Comparison of ENCODE assay signal across 25 cellular contexts in genomic region chr2:218663901-218664300, GRCh38.
"Had no signal": no experiment of that assay in that cellular context is flagged by ENCODE, and none has a peak within 500 bp of the region (broad histone marks: within the 10 kb centered on the region; RNA-seq: fewer than 3 reads in every experiment).

No MANE protein-coding gene starts in this region.

- H3K9me3 Mint-ChIP-seq: naive thymus-derived CD4-positive, alpha-beta T cell; nephron; stimulated activated naive B cell treated with anti-CD40 and anti-IgM and Interleukin-4, amounts not matched to agents 10 μg/mL and 1 μg/mL and 100 μg/mL, for 72 hours; stimulated activated naive CD8-positive, alpha-beta T cell treated with anti-CD3 and anti-CD28 coated beads, Interleukin-15, Interleukin-2, amounts not matched to agents 100 ng/mL and 50 ng/mL, for 24 hours had no signal

- H3K27me3 Mint-ChIP-seq: naive thymus-derived CD4-positive, alpha-beta T cell; stimulated activated naive B cell treated with anti-CD40 and anti-IgM and Interleukin-4, amounts not matched to agents 10 μg/mL and 1 μg/mL and 100 μg/mL, for 72 hours; stimulated activated naive CD8-positive, alpha-beta T cell treated with anti-CD3 and anti-CD28 coated beads, Interleukin-15, Interleukin-2, amounts not matched to agents 100 ng/mL and 50 ng/mL, for 24 hours had no signal

- H3K4me3 Mint-ChIP-seq: naive thymus-derived CD4-positive, alpha-beta T cell; stimulated activated naive B cell treated with anti-CD40 and anti-IgM and Interleukin-4, amounts not matched to agents 10 μg/mL and 1 μg/mL and 100 μg/mL, for 72 hours; stimulated activated naive CD8-positive, alpha-beta T cell treated with anti-CD3 and anti-CD28 coated beads, Interleukin-15, Interleukin-2, amounts not matched to agents 100 ng/mL and 50 ng/mL, for 24 hours had no signal

- ATAC-seq: esophagus mucosa; gastrocnemius medialis; left lobe of liver; naive thymus-derived CD4-positive, alpha-beta T cell; stimulated activated naive B cell treated with anti-CD40 and anti-IgM and Interleukin-4, amounts not matched to agents 10 μg/mL and 1 μg/mL and 100 μg/mL, for 72 hours had no signal

- H3K27ac Mint-ChIP-seq: nephron; stimulated activated naive B cell treated with anti-CD40 and anti-IgM and Interleukin-4, amounts not matched to agents 10 μg/mL and 1 μg/mL and 100 μg/mL, for 72 hours had no signal

- DNase-seq: dorsolateral prefrontal cortex; effector CD4-positive, alpha-beta T cell; foreskin fibroblast; gastrocnemius medialis; head of caudate nucleus; kidney; mammary epithelial cell; mesendoderm; midbrain; naive thymus-derived CD4-positive, alpha-beta T cell; nucleus accumbens; spleen; stimulated activated CD4-positive, alpha-beta T cell treated with anti-CD3 and anti-CD28 coated beads, Interleukin-4, amount 100 ng/mL, for 4 hours; stimulated activated naive B cell treated with anti-CD40 and anti-IgM and Interleukin-4, amounts not matched to agents 10 μg/mL and 1 μg/mL and 100 μg/mL, for 72 hours had no signal

- H3K27ac ChIP-seq: dorsolateral prefrontal cortex, epithelial cell of prostate, gastrocnemius medialis, prostate gland, right atrium auricular region, skin epidermis, spleen, thoracic aorta, tibial nerve, upper lobe of left lung had no signal
